10 cellular contexts compared by ENCODE assay signal in the genomic region with DNA sequence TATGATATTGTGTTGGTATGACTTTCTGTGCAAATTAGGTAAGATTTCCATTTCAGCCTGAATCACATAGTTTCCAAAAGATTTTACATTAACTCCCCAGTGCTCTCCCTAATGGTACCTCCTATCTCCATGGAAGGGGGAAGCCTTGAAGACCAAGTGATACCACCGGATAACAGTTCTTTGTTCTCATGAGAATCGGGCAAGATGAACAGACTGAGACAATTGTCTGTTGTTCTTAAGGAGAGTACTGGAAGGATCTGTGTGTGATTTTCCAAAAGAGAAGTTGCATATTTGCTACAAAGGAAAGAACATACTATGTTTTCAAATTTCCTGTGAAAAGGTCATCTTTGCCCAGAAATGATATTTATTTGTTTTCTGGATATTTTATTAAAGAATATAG.
"Had no signal": no experiment of that assay in that cellular context is flagged by ENCODE, and none has a peak within 500 bp of the region (broad histone marks: within the 10 kb centered on the region; RNA-seq: fewer than 3 reads in every experiment).

No MANE protein-coding gene starts in this region.

- H3K4me3 ChIP-seq: GM23248, HAP-1, K562 had no signal

- H3K36me3 ChIP-seq: HAP-1 had no signal

- H3K9ac ChIP-seq: GM23248 had no signal

- H2AFZ ChIP-seq: GM23248 had no signal

- H3K4me1 ChIP-seq: HAP-1 had no signal

- ATAC-seq: HCT116, HepG2, K562 had no signal

- H3K9me3 ChIP-seq: HAP-1 had no signal

- DNase-seq: GOT3, H7, HFFc6, IMR-90 had no signal

- H3K27ac ChIP-seq: GM23248, HL-60 had no signal
